Comparison of ENCODE assay signal across 10 cellular contexts in the genomic region with DNA sequence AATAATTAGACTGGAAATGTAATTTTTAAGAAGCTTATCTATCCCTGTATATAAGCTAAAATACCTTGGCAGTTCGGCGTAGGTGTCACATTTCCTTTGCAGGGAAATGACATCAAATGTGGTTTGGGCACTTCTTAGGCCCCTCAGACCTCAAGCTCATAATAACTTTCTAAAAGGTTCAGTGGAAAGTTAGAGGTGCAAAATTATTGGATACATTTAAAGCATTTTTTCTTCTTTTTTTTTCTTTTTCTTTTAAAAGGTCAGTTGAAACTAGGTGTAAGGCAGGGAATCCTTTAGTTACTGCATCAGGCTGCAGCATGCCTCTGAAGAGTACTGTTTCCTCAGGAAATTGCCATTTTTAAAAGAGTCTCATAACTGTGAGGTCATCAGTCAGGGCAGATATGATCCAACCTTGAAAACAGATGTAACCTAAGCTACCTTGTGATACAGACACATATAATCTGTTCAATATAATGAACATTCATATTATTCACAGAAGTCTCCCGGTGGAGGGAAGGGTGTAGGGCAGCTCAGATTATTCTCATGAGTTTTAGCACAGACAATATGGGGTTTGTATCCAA. TPM values are rescaled to one million over a fixed set of nuclear protein-coding genes. Genes with fewer than 3 reads are reported as not detected.
DNase-seq lines count a peak whose midpoint lies in the region; ATAC-seq, FAIRE-seq and TF ChIP-seq lines count a peak whose summit lies in the region.
"Had no signal": no experiment of that assay in that cellular context is flagged by ENCODE, and none has a peak within 500 bp of the region (broad histone marks: within the 10 kb centered on the region; RNA-seq: fewer than 3 reads in every experiment).

No MANE protein-coding gene starts in this region.

- peaks cover 57% of the 10 kb centered on the region for H3K36me3 Mint-ChIP-seq in activated CD8-positive, alpha-beta T cell treated with anti-CD3 and anti-CD28 coated beads for 36 hours (ENCODE audit: low read depth)
- peaks cover 4 to 12% of the 10 kb centered on the region in 2 donors for H3K36me3 Mint-ChIP-seq in naive B cell

- DNase-seq in GDM1 (lab: John Stamatoyannopoulos, UW) (peak; percentile 2), HTR-8/SVneo (ENCODE audit: insufficient read length, low spot score) (peak; percentile 3), naive B cell (peak; percentile 28), ACHN (no peak), cerebellar cortex (ENCODE audit: low spot score) (no peak), NCI-H2029 treated with DMSO at 0.1 percent for 48 hours (lab: John Stamatoyannopoulos, UW) (no peak)
- peak; percentile 76 for DNase-seq in activated CD8-positive, alpha-beta T cell treated with anti-CD3 and anti-CD28 coated beads for 36 hours
- DNase-seq: cerebellar nuclear complex, uterus had no signal

- H3K9me3 Mint-ChIP-seq in activated CD8-positive, alpha-beta T cell treated with anti-CD3 and anti-CD28 coated beads for 36 hours = no peaks in the 10 kb centered on the region
- H3K9me3 Mint-ChIP-seq in naive B cell = peaks cover 0 to 2% (median 0%) of the 10 kb centered on the region in 7 donors

- peak overlapping the region; percentile 69 for H3K4me3 Mint-ChIP-seq in activated CD8-positive, alpha-beta T cell treated with anti-CD3 and anti-CD28 coated beads for 36 hours
- H3K4me3 Mint-ChIP-seq in naive B cell = peak overlapping the region in 5 of 8 donors; percentile 12 to 61 (median 50)

- H3K4me1 Mint-ChIP-seq in activated CD8-positive, alpha-beta T cell treated with anti-CD3 and anti-CD28 coated beads for 36 hours (ENCODE audit: low read depth) = peaks cover 63% of the 10 kb centered on the region
- H3K4me1 Mint-ChIP-seq in naive B cell = peaks cover 50 to 70% (median 50%) of the 10 kb centered on the region in 3 donors

- FAIRE-seq in HTR-8/SVneo (lab: Jason Lieb, UNC) = no peak

- in situ Hi-C loops in ACHN (cut with HindIII; ENCODE audit: low pct_ligation_motif_present, low pct_unique_long_range_greater_than_20kb, low sequenced_read_pairs) = no loop called here

- intact Hi-C loops in activated CD8-positive, alpha-beta T cell treated with anti-CD3 and anti-CD28 coated beads for 36 hours (cut with micrococcal nuclease) = loop anchor here (10.0 kb wide), 1 partner anchor 221 kb away; no protein-coding TSS in a partner anchor

- peak; percentile 54 for ATAC-seq in activated CD8-positive, alpha-beta T cell treated with anti-CD3 and anti-CD28 coated beads for 36 hours
- ATAC-seq in naive B cell (ENCODE audit: low read depth in 2 of 2) = peak; percentile 38 to 63
- no peak for ATAC-seq in GM19324 (IDR thresholded peaks at IDR 0.05; ENCODE audit: low FRiP score, unreplicated experiment)

- no peak for TF ChIP-seq CTCF in activated CD8-positive, alpha-beta T cell treated with anti-CD3 and anti-CD28 coated beads for 36 hours (IDR thresholded peaks at IDR 0.05)

- peak overlapping the region; percentile 95 for H3K27ac Mint-ChIP-seq in activated CD8-positive, alpha-beta T cell treated with anti-CD3 and anti-CD28 coated beads for 36 hours
- H3K27ac Mint-ChIP-seq in naive B cell = peak overlapping the region; percentile 39 to 95 (median 89)

- POLR2A ChIA-PET in activated CD8-positive, alpha-beta T cell treated with anti-CD3 and anti-CD28 coated beads for 36 hours (lab: Charles Lee) = interaction anchor here (0.7 to 1.9 kb wide), 8 partner anchors 9 to 184 kb away, joined by 3 to 8 read pairs (median 4); no protein-coding TSS in a partner anchor

- CTCF ChIA-PET in activated CD8-positive, alpha-beta T cell treated with anti-CD3 and anti-CD28 coated beads for 36 hours (lab: Charles Lee) = interaction anchor here (0.6 to 3.6 kb wide), 7 partner anchors 9 to 894 kb away, joined by 3 to 20 read pairs (median 4); no protein-coding TSS in a partner anchor

- H3K27me3 Mint-ChIP-seq in activated CD8-positive, alpha-beta T cell treated with anti-CD3 and anti-CD28 coated beads for 36 hours = peaks cover under 1% of the 10 kb centered on the region
- H3K27me3 Mint-ChIP-seq in naive B cell = peaks cover 0 to 2% (median 0%) of the 10 kb centered on the region in 3 donors

RNA-seq across cellular contexts. Expression of gene SACM1L, which starts 4.8 kb away (rescaled TPM):
- total RNA-seq in activated CD8-positive, alpha-beta T cell treated with anti-CD3 and anti-CD28 coated beads for 36 hours = 10 to 100 TPM; 52.6 to 56.0 TPM
- 10 to 100 TPM in 4 of 6 donors, 1 to 10 TPM in 2; 7.3 to 19.2 (median 15.4) TPM for polyA plus RNA-seq in naive B cell (ENCODE audit: low read depth in 6 of 6)

Comparison
In these comparisons a context has a peak if more than half of its experiments do, and no peak if none do; other contexts are left out.
1. DNase-seq: peak in GDM1 (single experiment), HTR-8/SVneo (single experiment), activated CD8-positive, alpha-beta T cell treated with anti-CD3 and anti-CD28 coated beads for 36 hours (single experiment) and naive B cell (single experiment); none in ACHN (single experiment), cerebellar cortex (single experiment) and NCI-H2029 treated with DMSO at 0.1 percent for 48 hours (single experiment).